ENCODE assay signal across 14 cellular contexts in the genomic region with DNA sequence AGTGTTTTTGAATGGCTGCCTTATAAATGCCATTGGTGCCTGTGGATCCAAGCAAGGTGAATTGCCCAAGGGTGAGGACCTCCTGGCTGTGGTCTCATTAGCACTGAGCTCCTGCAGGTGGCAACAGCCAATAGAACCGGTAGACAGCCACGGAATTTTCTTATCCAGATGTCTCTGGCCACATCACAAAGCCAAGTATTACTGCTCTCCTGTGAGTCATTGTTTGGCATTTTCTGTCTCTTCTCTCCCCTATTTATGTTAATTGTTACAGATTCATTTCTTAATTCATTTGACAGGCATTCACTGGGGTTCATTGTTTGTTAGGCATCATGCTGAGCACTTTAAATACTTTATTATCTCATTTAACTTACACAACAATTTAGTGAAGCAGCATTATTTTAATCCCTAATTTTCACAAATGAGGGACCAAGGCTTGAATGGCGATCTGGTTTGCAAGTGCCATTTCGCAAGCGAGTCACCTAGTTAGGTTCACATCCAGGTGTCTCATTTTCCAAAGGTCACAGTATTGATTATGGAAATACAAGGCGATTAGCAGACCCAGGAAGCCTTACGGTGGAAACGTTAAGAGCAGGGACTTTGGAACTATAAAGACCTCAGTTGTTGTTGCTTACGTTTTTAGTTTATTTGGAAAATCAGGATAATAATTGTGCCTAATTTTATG. TPM values are rescaled to one million over a fixed set of nuclear protein-coding genes. Genes with fewer than 3 reads are reported as not detected.
DNase-seq lines count a peak whose midpoint lies in the region; ATAC-seq and TF ChIP-seq lines count a peak whose summit lies in the region.
"Had no signal": no experiment of that assay in that cellular context is flagged by ENCODE, and none has a peak within 500 bp of the region (broad histone marks: within the 10 kb centered on the region; RNA-seq: fewer than 3 reads in every experiment).

No MANE protein-coding gene starts in this region.

- H3K27me3 ChIP-seq in DND-41 (ENCODE audit: insufficient read depth, low read length, poor library complexity) = no peaks in the 10 kb centered on the region
- no peaks in the 10 kb centered on the region for H3K27me3 ChIP-seq in KMS-11 (ENCODE audit: insufficient read depth, low read depth)
- H3K27me3 ChIP-seq in upper lobe of right lung = no peaks in the 10 kb centered on the region
- H3K27me3 ChIP-seq: testis had no signal

- ATAC-seq in DND-41 (ENCODE audit: insufficient read depth, low read depth) (peak; percentile 40; the same call in 1 of the 3 replicates), mucosa of descending colon (no peak), upper lobe of right lung (no peak)
- ATAC-seq in stimulated activated memory B cell treated with anti-CD40 and anti-IgM and Interleukin-4, amounts not matched to agents 10 μg/mL and 1 μg/mL and 100 μg/mL, for 72 hours = no peak

- H3K4me2 ChIP-seq in DND-41 (ENCODE audit: insufficient read depth, low read length) (no peak overlapping the region), KMS-11 (peak overlapping the region; percentile 38; the same call in 1 of the 2 replicates)

- H3K9ac ChIP-seq in DND-41 (ENCODE audit: low read depth, low read length) (no peak overlapping the region), KMS-11 (no peak overlapping the region)

- no peak overlapping the region for H3K27ac ChIP-seq in DND-41 (ENCODE audit: low read length)
- H3K27ac ChIP-seq in KMS-11 = peak overlapping the region; percentile 27; the same call in 1 of the 2 replicates
- H3K27ac ChIP-seq in upper lobe of right lung = no peak overlapping the region
- H3K27ac ChIP-seq: testis, WERI-Rb-1 had no signal

- H3K9me3 ChIP-seq in DND-41 (ENCODE audit: insufficient read depth, low read length, severe bottlenecking) (no peaks in the 10 kb centered on the region), mucosa of descending colon (no peaks in the 10 kb centered on the region), upper lobe of right lung (no peaks in the 10 kb centered on the region)
- H3K9me3 ChIP-seq: testis had no signal

- H3K4me3 ChIP-seq in DND-41 (ENCODE audit: low read depth in 1 of 2, low read length in 2 of 2) (no peak overlapping the region), KMS-11 (IDR thresholded peaks at IDR 0.05; ENCODE audit: insufficient read depth, low read depth, low read length) (no peak overlapping the region), astrocyte of the spinal cord (ENCODE audit: low read depth, low read length) (no peak overlapping the region), mucosa of descending colon (no peak overlapping the region), upper lobe of right lung (no peak overlapping the region)
- H3K4me3 ChIP-seq: testis had no signal

- in situ Hi-C loops in astrocyte of the spinal cord (cut with HindIII; ENCODE audit: low sequenced_read_pairs) = no loop called here

- no peak for DNase-seq in DND-41
- DNase-seq in astrocyte of the spinal cord (ENCODE audit: low read depth, low spot score) = peak; percentile 91
- peak; percentile 90 for DNase-seq in islet precursor cell
- DNase-seq in mucosa of descending colon = no peak
- no peak for DNase-seq in AML-193 (lab: John Stamatoyannopoulos, UW)
- no peak for DNase-seq in upper lobe of right lung
- DNase-seq: CD4-positive, CD25-positive, alpha-beta regulatory T cell; nucleus accumbens; RPMI8226; testis; WERI-Rb-1 had no signal

- H3K4me3 Mint-ChIP-seq in stimulated activated memory B cell treated with anti-CD40 and anti-IgM and Interleukin-4, amounts not matched to agents 10 μg/mL and 1 μg/mL and 100 μg/mL, for 72 hours = no peak overlapping the region
- H3K4me3 Mint-ChIP-seq: CD4-positive, CD25-positive, alpha-beta regulatory T cell; dendritic cell treated with granulocyte-macrophage colony-stimulating factor and Interleukin-4, amounts not matched to agents 40 ng/mL and 50 ng/mL, for 4 days had no signal

- H2AFZ ChIP-seq in DND-41 (ENCODE audit: low read depth, low read length) (no peak overlapping the region), KMS-11 (ENCODE audit: low read depth) (no peak overlapping the region)

- H3K9me3 Mint-ChIP-seq in stimulated activated memory B cell treated with anti-CD40 and anti-IgM and Interleukin-4, amounts not matched to agents 10 μg/mL and 1 μg/mL and 100 μg/mL, for 72 hours = no peaks in the 10 kb centered on the region
- H3K9me3 Mint-ChIP-seq: dendritic cell treated with granulocyte-macrophage colony-stimulating factor and Interleukin-4, amounts not matched to agents 40 ng/mL and 50 ng/mL, for 4 days had no signal

- H3K79me2 ChIP-seq in DND-41 (ENCODE audit: insufficient read depth, low read length) (no peaks in the 10 kb centered on the region), KMS-11 (ENCODE audit: insufficient read depth, low read depth) (no peaks in the 10 kb centered on the region)

- no peaks in the 10 kb centered on the region for H3K36me3 Mint-ChIP-seq in stimulated activated memory B cell treated with anti-CD40 and anti-IgM and Interleukin-4, amounts not matched to agents 10 μg/mL and 1 μg/mL and 100 μg/mL, for 72 hours
- H3K36me3 Mint-ChIP-seq: CD4-positive, CD25-positive, alpha-beta regulatory T cell had no signal

- H3K36me3 ChIP-seq in DND-41 (ENCODE audit: insufficient read depth, low read length) (no peaks in the 10 kb centered on the region), KMS-11 (ENCODE audit: insufficient read depth) (no peaks in the 10 kb centered on the region), mucosa of descending colon (ENCODE audit: low read depth) (no peaks in the 10 kb centered on the region), upper lobe of right lung (no peaks in the 10 kb centered on the region)
- H3K36me3 ChIP-seq: WERI-Rb-1 had no signal

- intact Hi-C loops in mucosa of descending colon (cut with DNase I, micrococcal nuclease) = no loop called here
- intact Hi-C loops in upper lobe of right lung (cut with DNase I) = no loop called here

- H3K27me3 Mint-ChIP-seq in stimulated activated memory B cell treated with anti-CD40 and anti-IgM and Interleukin-4, amounts not matched to agents 10 μg/mL and 1 μg/mL and 100 μg/mL, for 72 hours = no peaks in the 10 kb centered on the region
- H3K27me3 Mint-ChIP-seq: CD4-positive, CD25-positive, alpha-beta regulatory T cell had no signal

- no peaks in the 10 kb centered on the region for H3K4me1 ChIP-seq in DND-41 (ENCODE audit: insufficient read depth, low read length)
- peaks cover 17% of the 10 kb centered on the region for H3K4me1 ChIP-seq in KMS-11 (ENCODE audit: low read depth, poor library complexity, severe bottlenecking)
- no peaks in the 10 kb centered on the region for H3K4me1 ChIP-seq in mucosa of descending colon (ENCODE audit: low read depth)
- H3K4me1 ChIP-seq in upper lobe of right lung = no peaks in the 10 kb centered on the region
- H3K4me1 ChIP-seq: testis had no signal

- no peaks in the 10 kb centered on the region for H3K4me1 Mint-ChIP-seq in stimulated activated memory B cell treated with anti-CD40 and anti-IgM and Interleukin-4, amounts not matched to agents 10 μg/mL and 1 μg/mL and 100 μg/mL, for 72 hours
- H3K4me1 Mint-ChIP-seq: CD4-positive, CD25-positive, alpha-beta regulatory T cell had no signal

- TF ChIP-seq CTCF in DND-41 (IDR thresholded peaks at IDR 0.05; ENCODE audit: borderline replicate concordance, extremely low read depth, low read length, poor library complexity, severe bottlenecking) (no peak), KMS-11 (conservative IDR thresholded peaks at IDR 0.05; ENCODE audit: low read depth, low read length) (no peak), astrocyte of the spinal cord (IDR thresholded peaks at IDR 0.05; ENCODE audit: low read depth, low read length) (no peak), mucosa of descending colon (IDR thresholded peaks at IDR 0.05) (no peak), upper lobe of right lung (IDR thresholded peaks at IDR 0.05) (no peak)

- no peak overlapping the region for H3K27ac Mint-ChIP-seq in stimulated activated memory B cell treated with anti-CD40 and anti-IgM and Interleukin-4, amounts not matched to agents 10 μg/mL and 1 μg/mL and 100 μg/mL, for 72 hours
- H3K27ac Mint-ChIP-seq: CD4-positive, CD25-positive, alpha-beta regulatory T cell; dendritic cell treated with granulocyte-macrophage colony-stimulating factor and Interleukin-4, amounts not matched to agents 40 ng/mL and 50 ng/mL, for 4 days had no signal

- H4K20me1 ChIP-seq in DND-41 (ENCODE audit: insufficient read depth, low read length) = no peaks in the 10 kb centered on the region
- no peaks in the 10 kb centered on the region for H4K20me1 ChIP-seq in KMS-11 (ENCODE audit: insufficient read depth)

RNA-seq across cellular contexts. Expression of a gene that starts 58.2 kb away (rescaled TPM):
- 100 to 1,000 TPM in 1 of 3 donors, 10 to 100 TPM in 2; 12.0 to 134 (median 31.1) TPM for total RNA-seq in mucosa of descending colon
- 52.8 TPM for total RNA-seq in upper lobe of right lung

Comparison
In these comparisons a context has a peak if more than half of its experiments do, and no peak if none do; other contexts are left out.
1. DNase-seq: peak in astrocyte of the spinal cord (single experiment) and islet precursor cell (single experiment); none in DND-41 (single experiment), mucosa of descending colon (0 of 3), AML-193 (0 of 2) and upper lobe of right lung (single experiment).